9 cellular contexts compared by ENCODE assay signal in the genomic region with DNA sequence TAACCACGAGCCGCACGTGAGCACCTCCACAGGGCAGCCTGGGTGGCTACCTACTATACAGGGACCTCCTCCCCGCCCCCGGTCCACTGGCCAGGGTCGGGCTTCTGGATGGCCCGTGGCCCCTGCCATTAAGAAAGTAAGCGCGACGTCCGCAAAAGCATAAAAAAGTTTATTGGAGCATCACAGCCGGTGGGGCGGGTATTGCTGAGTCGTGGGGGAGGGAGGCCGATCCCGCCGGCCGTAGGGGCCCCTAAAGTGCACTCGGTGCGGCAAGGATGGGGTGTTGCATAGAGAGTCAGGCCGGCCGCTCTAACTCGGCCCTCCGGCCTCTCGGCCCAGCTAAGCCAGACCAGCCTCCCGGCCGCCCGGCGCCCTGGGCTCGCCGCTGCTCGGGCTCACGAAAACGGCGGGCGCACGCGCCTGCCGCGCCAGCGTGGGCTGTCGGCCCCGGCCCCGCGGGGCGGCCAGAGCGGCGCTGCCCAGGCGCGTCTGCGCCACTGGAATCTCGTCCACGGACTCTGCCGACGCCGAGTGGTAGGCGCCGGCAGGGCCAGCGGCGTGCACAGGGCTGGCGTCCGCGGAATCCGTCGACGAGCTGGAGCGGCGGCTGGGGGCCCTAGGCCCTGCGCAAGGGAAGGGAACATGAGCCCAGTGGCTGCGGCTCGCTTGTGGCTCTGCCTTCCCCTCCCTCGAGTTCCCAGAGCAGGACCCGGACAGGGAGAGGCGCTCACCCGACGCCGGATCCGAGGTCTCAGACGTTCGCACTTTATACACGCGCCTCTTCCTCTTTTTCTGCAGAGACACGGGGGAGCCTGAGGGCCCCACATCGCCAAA. TPM values are rescaled to one million over a fixed set of nuclear protein-coding genes. Genes with fewer than 3 reads are reported as not detected.
DNase-seq lines count a peak whose midpoint lies in the region; ATAC-seq and TF ChIP-seq lines count a peak whose summit lies in the region.
"Had no signal": no experiment of that assay in that cellular context is flagged by ENCODE, and none has a peak within 500 bp of the region (broad histone marks: within the 10 kb centered on the region; RNA-seq: fewer than 3 reads in every experiment).

No MANE protein-coding gene starts in this region.

- intact Hi-C loops in activated CD4-positive, alpha-beta T cell treated with anti-CD3 and anti-CD28 coated beads for 36 hours (cut with DNase I, micrococcal nuclease): loop anchor here in 1 of 2 experiments (5.0 kb wide), 1 partner anchor 132 kb away; no protein-coding TSS in a partner anchor
- intact Hi-C loops in tibial artery (cut with DNase I; ENCODE audit: low total_unique reads): no loop called here

- no peak for TF ChIP-seq POLR2A in erythroblast (IDR thresholded peaks at IDR 0.05; ENCODE audit: low read length)

- no peak overlapping the region for H3K27ac Mint-ChIP-seq in activated CD4-positive, alpha-beta T cell treated with anti-CD3 and anti-CD28 coated beads for 36 hours
- H3K27ac Mint-ChIP-seq in activated CD4-positive, alpha-beta T cell treated with anti-CD3 and anti-CD28 coated beads, Interleukin-2, amount 10 ng/mL, durations not matched to agents 7 days and 5 days: no peak overlapping the region
- peak overlapping the region in 3 of 5 experiments; percentile 21 to 90 (median 84) for H3K27ac Mint-ChIP-seq in brain

- H3K4me1 ChIP-seq in tibial artery: peaks cover 0 to 70% (median 40%) of the 10 kb centered on the region in 4 donors

- TF ChIP-seq CTCF in brain (conservative IDR thresholded peaks at IDR 0.05): no peak
- TF ChIP-seq CTCF in tibial artery (IDR thresholded peaks at IDR 0.05): no peak

- H3K36me3 ChIP-seq in tibial artery: no peaks in the 10 kb centered on the region

- H3K4me3 ChIP-seq in tibial artery: peak overlapping the region; percentile 32 to 48

- peaks cover 9% of the 10 kb centered on the region for H3K4me1 Mint-ChIP-seq in activated CD4-positive, alpha-beta T cell treated with anti-CD3 and anti-CD28 coated beads for 36 hours
- H3K4me1 Mint-ChIP-seq in activated CD4-positive, alpha-beta T cell treated with anti-CD3 and anti-CD28 coated beads, Interleukin-2, amount 10 ng/mL, durations not matched to agents 7 days and 5 days: peaks cover 3% of the 10 kb centered on the region
- H3K4me1 Mint-ChIP-seq in brain: peaks cover 72% of the 10 kb centered on the region

- H3K36me3 Mint-ChIP-seq in activated CD4-positive, alpha-beta T cell treated with anti-CD3 and anti-CD28 coated beads for 36 hours (ENCODE audit: low read depth): no peaks in the 10 kb centered on the region
- H3K36me3 Mint-ChIP-seq in activated CD4-positive, alpha-beta T cell treated with anti-CD3 and anti-CD28 coated beads, Interleukin-2, amount 10 ng/mL, durations not matched to agents 7 days and 5 days (ENCODE audit: low read depth): no peaks in the 10 kb centered on the region
- H3K36me3 Mint-ChIP-seq in brain: no peaks in the 10 kb centered on the region

- H3K27me3 ChIP-seq in tibial artery: peaks cover 0 to 85% of the 10 kb centered on the region in 2 donors

- no peaks in the 10 kb centered on the region for H3K9me3 ChIP-seq in tibial artery

- no peaks in the 10 kb centered on the region for H3K9me3 Mint-ChIP-seq in activated CD4-positive, alpha-beta T cell treated with anti-CD3 and anti-CD28 coated beads for 36 hours (ENCODE audit: low read depth)
- no peaks in the 10 kb centered on the region for H3K9me3 Mint-ChIP-seq in activated CD4-positive, alpha-beta T cell treated with anti-CD3 and anti-CD28 coated beads, Interleukin-2, amount 10 ng/mL, durations not matched to agents 7 days and 5 days
- peaks cover 0 to 2% (median 0%) of the 10 kb centered on the region in 5 experiments for H3K9me3 Mint-ChIP-seq in brain

- CTCF ChIA-PET in activated CD4-positive, alpha-beta T cell treated with anti-CD3 and anti-CD28 coated beads for 36 hours (lab: Charles Lee): interaction anchor here (0.6 to 2.5 kb wide), 4 partner anchors 19 to 134 kb away, joined by 3 to 10 read pairs (median 6); no protein-coding TSS in a partner anchor
- CTCF ChIA-PET in activated CD4-positive, alpha-beta T cell treated with anti-CD3 and anti-CD28 coated beads, Interleukin-2, amount 10 ng/mL, durations not matched to agents 7 days and 5 days (lab: Charles Lee): interaction anchor here (0.6 to 2.6 kb wide), 5 partner anchors 8 to 326 kb away, joined by 3 to 9 read pairs (median 3); no protein-coding TSS in a partner anchor

- no peak for DNase-seq in activated CD4-positive, alpha-beta T cell treated with anti-CD3 and anti-CD28 coated beads for 36 hours
- no peak for DNase-seq in activated CD4-positive, alpha-beta T cell treated with anti-CD3 and anti-CD28 coated beads, Interleukin-2, amount 10 ng/mL, durations not matched to agents 7 days and 5 days
- DNase-seq in medulla oblongata (ENCODE audit: extremely low spot score) (peak; percentile 49), tibial artery (peak in 1 of 2 donors; percentile 68), NCI-H2029 treated with DMSO at 0.1 percent for 48 hours (lab: John Stamatoyannopoulos, UW) (no peak), NCI-H526 treated with DMSO at 0.1 percent for 48 hours (lab: John Stamatoyannopoulos, UW) (no peak), erythroblast (lab: John Stamatoyannopoulos, UW) (no peak)
- DNase-seq: stimulated activated naive CD4-positive, alpha-beta T cell treated with Interleukin-2 at 50 U/mL for 16 hours had no signal

- peak overlapping the region; percentile 60 to 62 for H3K27ac ChIP-seq in tibial artery

- no peak for ATAC-seq in activated CD4-positive, alpha-beta T cell treated with anti-CD3 and anti-CD28 coated beads for 36 hours

- H3K27me3 Mint-ChIP-seq in activated CD4-positive, alpha-beta T cell treated with anti-CD3 and anti-CD28 coated beads for 36 hours: peaks cover 27% of the 10 kb centered on the region
- peaks cover 40% of the 10 kb centered on the region for H3K27me3 Mint-ChIP-seq in activated CD4-positive, alpha-beta T cell treated with anti-CD3 and anti-CD28 coated beads, Interleukin-2, amount 10 ng/mL, durations not matched to agents 7 days and 5 days
- peaks cover 11% of the 10 kb centered on the region for H3K27me3 Mint-ChIP-seq in brain

- POLR2A ChIA-PET in activated CD4-positive, alpha-beta T cell treated with anti-CD3 and anti-CD28 coated beads for 36 hours (lab: Charles Lee): no interaction called here
- POLR2A ChIA-PET in activated CD4-positive, alpha-beta T cell treated with anti-CD3 and anti-CD28 coated beads, Interleukin-2, amount 10 ng/mL, durations not matched to agents 7 days and 5 days (lab: Charles Lee): no interaction called here

- H3K4me3 Mint-ChIP-seq in activated CD4-positive, alpha-beta T cell treated with anti-CD3 and anti-CD28 coated beads for 36 hours: peak overlapping the region; percentile 18
- no peak overlapping the region for H3K4me3 Mint-ChIP-seq in activated CD4-positive, alpha-beta T cell treated with anti-CD3 and anti-CD28 coated beads, Interleukin-2, amount 10 ng/mL, durations not matched to agents 7 days and 5 days
- H3K4me3 Mint-ChIP-seq in brain: peak overlapping the region in 4 of 5 experiments; percentile 24 to 65 (median 61)

RNA-seq across cellular contexts. Expression of gene TPPP3, which starts 1.2 kb away (rescaled TPM):
- total RNA-seq in activated CD4-positive, alpha-beta T cell treated with anti-CD3 and anti-CD28 coated beads for 36 hours: not detected
- not detected for total RNA-seq in activated CD4-positive, alpha-beta T cell treated with anti-CD3 and anti-CD28 coated beads, Interleukin-2, amount 10 ng/mL, durations not matched to agents 7 days and 5 days
- polyA plus RNA-seq in brain (ENCODE audit: insufficient read depth, low read depth, low replicate concordance): 438 TPM

RNA-seq across cellular contexts. Expression of gene ZDHHC1, which starts 21.8 kb away (rescaled TPM):
- total RNA-seq in activated CD4-positive, alpha-beta T cell treated with anti-CD3 and anti-CD28 coated beads for 36 hours: under 1 TPM; 0.58 to 0.98 TPM
- under 1 TPM; 0.22 to 0.29 TPM for total RNA-seq in activated CD4-positive, alpha-beta T cell treated with anti-CD3 and anti-CD28 coated beads, Interleukin-2, amount 10 ng/mL, durations not matched to agents 7 days and 5 days
- polyA plus RNA-seq in brain (ENCODE audit: insufficient read depth, low read depth, low replicate concordance): 10.6 TPM

RNA-seq across cellular contexts. Expression of gene HSD11B2, which starts 36.4 kb away (rescaled TPM):
- total RNA-seq in activated CD4-positive, alpha-beta T cell treated with anti-CD3 and anti-CD28 coated beads for 36 hours: 1 to 10 TPM; 2.0 to 2.2 TPM
- not detected for total RNA-seq in activated CD4-positive, alpha-beta T cell treated with anti-CD3 and anti-CD28 coated beads, Interleukin-2, amount 10 ng/mL, durations not matched to agents 7 days and 5 days
- 47.9 TPM for polyA plus RNA-seq in brain (ENCODE audit: insufficient read depth, low read depth, low replicate concordance)

Comparison
In these comparisons a context has a peak if more than half of its experiments do, and no peak if none do; other contexts are left out.
1. H3K27ac Mint-ChIP-seq: peak in brain (3 of 5); none in activated CD4-positive, alpha-beta T cell treated with anti-CD3 and anti-CD28 coated beads for 36 hours (single experiment) and activated CD4-positive, alpha-beta T cell treated with anti-CD3 and anti-CD28 coated beads, Interleukin-2, amount 10 ng/mL, durations not matched to agents 7 days and 5 days (single experiment).